In genomic region chr4:24249972-24250371, GRCh38 we compare ENCODE assay signal across 29 cellular contexts.
"Had no signal": no experiment of that assay in that cellular context is flagged by ENCODE, and none has a peak within 500 bp of the region (broad histone marks: within the 10 kb centered on the region; RNA-seq: fewer than 3 reads in every experiment).

No MANE protein-coding gene starts in this region.

- DNase-seq: activated CD4-positive, alpha-beta T cell treated with anti-CD3 and anti-CD28 coated beads for 1 hour; activated CD4-positive, alpha-beta T cell treated with anti-CD3 and anti-CD28 coated beads, Interleukin-2, amount 10 ng/mL, durations not matched to agents 24 days and 14 days; activated CD4-positive, alpha-beta T cell treated with anti-CD3 and anti-CD28 coated beads, Interleukin-2, amount 50 U/mL, for 48 hours; activated CD8-positive, alpha-beta memory T cell treated with anti-CD3 and anti-CD28 coated beads, Interleukin-2, amount 10 ng/mL, durations not matched to agents 7 days and 5 days; activated effector memory CD4-positive, alpha-beta T cell treated with anti-CD3 and anti-CD28 coated beads, Interleukin-2, amount 50 U/mL, for 16 hours; activated naive CD4-positive, alpha-beta T cell treated with Interleukin-2 at 50 U/mL for 16 hours; activated naive CD8-positive, alpha-beta T cell treated with anti-CD3 and anti-CD28 coated beads, Interleukin-2, amount 50 U/mL, for 24 hours; activated T-cell treated with anti-CD3 and anti-CD28 coated beads, Interleukin-2, amount 50 U/mL, for 24 hours; amniotic stem cell; body of pancreas; KG1; NCI-H1092; NCI-H1436; NCI-H1694 treated with DMSO at 0.1 percent for 48 hours; NCI-H2029 treated with DMSO at 0.1 percent for 48 hours; NCI-H345; NCI-H510A; NCI-H526 treated with DMSO at 0.1 percent for 48 hours; PC-3; SIG-M5; T-helper 17 cell; T-helper 9 cell had no signal

- H3K9me3 Mint-ChIP-seq: activated CD4-positive, alpha-beta T cell treated with anti-CD3 and anti-CD28 coated beads, Interleukin-2, amount 10 ng/mL, durations not matched to agents 24 days and 14 days; activated naive CD4-positive, alpha-beta T cell treated with anti-CD3 and anti-CD28 coated beads, Interleukin-2, amount 50 U/mL, for 72 hours; activated T-cell treated with anti-CD3 and anti-CD28 coated beads, Interleukin-2, amount 50 U/mL, for 24 hours; activated T-helper 1 cell treated with anti-CD3 and anti-CD28 coated beads, Interleukin-12 subunit alpha, Interleukin-12 subunit beta, Interleukin-2, Interleukin-4 antibody, amounts not matched to agents 30 ng/mL and 10 ng/mL and 1 ng/mL, durations not matched to agents 14 hours and 24 hours and 36 hours; WTC11 had no signal

- H3K27me3 ChIP-seq: ascending aorta, body of pancreas had no signal

- ATAC-seq: activated CD8-positive, alpha-beta memory T cell treated with anti-CD3 and anti-CD28 coated beads, Interleukin-2, amount 10 ng/mL, durations not matched to agents 7 days and 5 days; activated naive CD4-positive, alpha-beta T cell treated with anti-CD3 and anti-CD28 coated beads, Interleukin-2, amount 50 U/mL, for 72 hours; activated naive CD8-positive, alpha-beta T cell treated with anti-CD3 and anti-CD28 coated beads, Interleukin-2, amount 50 U/mL, for 24 hours; body of pancreas; PC-3; T-helper 17 cell; WTC11 had no signal

- FAIRE-seq: bronchial epithelial cell, RCC 7860 had no signal

- H3K4me1 Mint-ChIP-seq: activated CD4-positive, alpha-beta T cell treated with anti-CD3 and anti-CD28 coated beads, Interleukin-2, amount 10 ng/mL, durations not matched to agents 24 days and 14 days; activated CD8-positive, alpha-beta memory T cell treated with anti-CD3 and anti-CD28 coated beads, Interleukin-2, amount 10 ng/mL, durations not matched to agents 7 days and 5 days; activated naive CD8-positive, alpha-beta T cell treated with anti-CD3 and anti-CD28 coated beads, Interleukin-2, amount 50 U/mL, for 24 hours; IgD-negative memory B cell; T-helper 17 cell had no signal

- H3K9me3 ChIP-seq: ascending aorta, body of pancreas had no signal

- H3K4me3 ChIP-seq: body of pancreas had no signal

- H3K4me3 Mint-ChIP-seq: activated CD4-positive, alpha-beta T cell treated with anti-CD3 and anti-CD28 coated beads, Interleukin-2, amount 10 ng/mL, durations not matched to agents 24 days and 14 days; activated CD8-positive, alpha-beta memory T cell treated with anti-CD3 and anti-CD28 coated beads, Interleukin-2, amount 10 ng/mL, durations not matched to agents 7 days and 5 days; activated naive CD8-positive, alpha-beta T cell treated with anti-CD3 and anti-CD28 coated beads, Interleukin-2, amount 50 U/mL, for 24 hours; activated T-cell treated with anti-CD3 and anti-CD28 coated beads, Interleukin-2, amount 50 U/mL, for 24 hours; activated T-helper 1 cell treated with anti-CD3 and anti-CD28 coated beads, Interleukin-12 subunit alpha, Interleukin-12 subunit beta, Interleukin-2, Interleukin-4 antibody, amounts not matched to agents 30 ng/mL and 10 ng/mL and 1 ng/mL, durations not matched to agents 14 hours and 24 hours and 36 hours; IgD-negative memory B cell; T-helper 17 cell; WTC11 had no signal

- H3K36me3 Mint-ChIP-seq: activated CD8-positive, alpha-beta memory T cell treated with anti-CD3 and anti-CD28 coated beads, Interleukin-2, amount 10 ng/mL, durations not matched to agents 7 days and 5 days; activated naive CD4-positive, alpha-beta T cell treated with anti-CD3 and anti-CD28 coated beads, Interleukin-2, amount 50 U/mL, for 72 hours; IgD-negative memory B cell; WTC11 had no signal

- H3K4me1 ChIP-seq: ascending aorta, body of pancreas had no signal

- H3K27me3 Mint-ChIP-seq: activated CD4-positive, alpha-beta T cell treated with anti-CD3 and anti-CD28 coated beads, Interleukin-2, amount 10 ng/mL, durations not matched to agents 24 days and 14 days; activated CD8-positive, alpha-beta memory T cell treated with anti-CD3 and anti-CD28 coated beads, Interleukin-2, amount 10 ng/mL, durations not matched to agents 7 days and 5 days; activated naive CD8-positive, alpha-beta T cell treated with anti-CD3 and anti-CD28 coated beads, Interleukin-2, amount 50 U/mL, for 24 hours; activated T-cell treated with anti-CD3 and anti-CD28 coated beads, Interleukin-2, amount 50 U/mL, for 24 hours; IgD-negative memory B cell; T-helper 17 cell had no signal

- H3K36me3 ChIP-seq: ascending aorta had no signal

- H3K27ac ChIP-seq: body of pancreas had no signal

- H3K27ac Mint-ChIP-seq: activated CD4-positive, alpha-beta T cell treated with anti-CD3 and anti-CD28 coated beads, Interleukin-2, amount 10 ng/mL, durations not matched to agents 24 days and 14 days; activated CD8-positive, alpha-beta memory T cell treated with anti-CD3 and anti-CD28 coated beads, Interleukin-2, amount 10 ng/mL, durations not matched to agents 7 days and 5 days; activated naive CD4-positive, alpha-beta T cell treated with anti-CD3 and anti-CD28 coated beads, Interleukin-2, amount 50 U/mL, for 72 hours; activated naive CD8-positive, alpha-beta T cell treated with anti-CD3 and anti-CD28 coated beads, Interleukin-2, amount 50 U/mL, for 24 hours; activated T-cell treated with anti-CD3 and anti-CD28 coated beads, Interleukin-2, amount 50 U/mL, for 24 hours; activated T-helper 1 cell treated with anti-CD3 and anti-CD28 coated beads, Interleukin-12 subunit alpha, Interleukin-12 subunit beta, Interleukin-2, Interleukin-4 antibody, amounts not matched to agents 30 ng/mL and 10 ng/mL and 1 ng/mL, durations not matched to agents 14 hours and 24 hours and 36 hours; IgD-negative memory B cell; T-helper 17 cell; WTC11 had no signal
